Comparison of ENCODE assay signal across 9 cellular contexts in genomic region chr1:175154595-175155472, GRCh38. TPM values are rescaled to one million over a fixed set of nuclear protein-coding genes. Genes with fewer than 3 reads are reported as not detected.
DNase-seq lines count a peak whose midpoint lies in the region; ATAC-seq and TF ChIP-seq lines count a peak whose summit lies in the region.
"Had no signal": no experiment of that assay in that cellular context is flagged by ENCODE, and none has a peak within 500 bp of the region (broad histone marks: within the 10 kb centered on the region; RNA-seq: fewer than 3 reads in every experiment).

No MANE protein-coding gene starts in this region.

- H3K4me1 ChIP-seq in sigmoid colon, result peaks cover 0 to 14% (median 10%) of the 10 kb centered on the region in 4 donors

- peaks cover 16% of the 10 kb centered on the region for H3K4me1 Mint-ChIP-seq in activated naive CD8-positive, alpha-beta T cell treated with anti-CD3 and anti-CD28 coated beads for 36 hours

- H3K9me3 ChIP-seq in MG63 (no peaks in the 10 kb centered on the region), sigmoid colon (no peaks in the 10 kb centered on the region)

- 17 to 26% methylated on average over 11 of the region's 11 CpGs for WGBS in sigmoid colon, 2 donors

- peaks cover 12% of the 10 kb centered on the region for H3K36me3 Mint-ChIP-seq in activated naive CD8-positive, alpha-beta T cell treated with anti-CD3 and anti-CD28 coated beads for 36 hours

- intact Hi-C loops in left cardiac atrium (cut with DNase I) (loop anchor here in 1 of 2 donors (1.0 to 10.0 kb wide), 3 partner anchors 164 to 920 kb away; no protein-coding TSS in a partner anchor), sigmoid colon (cut with DNase I) (no loop called here)

- POLR2A ChIA-PET in AG04449 (lab: Yijun Ruan, JAX), result no interaction called here

- H3K9me3 Mint-ChIP-seq in activated naive CD8-positive, alpha-beta T cell treated with anti-CD3 and anti-CD28 coated beads for 36 hours, result no peaks in the 10 kb centered on the region
- H3K9me3 Mint-ChIP-seq: stimulated activated naive CD8-positive, alpha-beta T cell treated with anti-CD3 and anti-CD28 coated beads, Interleukin-15, Interleukin-2, amounts not matched to agents 100 ng/mL and 50 ng/mL, for 24 hours had no signal

- ATAC-seq in GM18511 (IDR thresholded peaks at IDR 0.05; ENCODE audit: unreplicated experiment) (peak; percentile 61), left cardiac atrium (peak; percentile 35 to 56), HG03432 (IDR thresholded peaks at IDR 0.05; ENCODE audit: unreplicated experiment) (no peak)

- H3K4me3 ChIP-seq in AG04449 (ENCODE audit: low read depth, low read length), result no peak overlapping the region
- H3K4me3 ChIP-seq in MG63, result no peak overlapping the region
- H3K4me3 ChIP-seq in sigmoid colon, result no peak overlapping the region

- TF ChIP-seq POLR2A in sigmoid colon (IDR thresholded peaks at IDR 0.05), result no peak

- no peak overlapping the region for H3K4me3 Mint-ChIP-seq in activated naive CD8-positive, alpha-beta T cell treated with anti-CD3 and anti-CD28 coated beads for 36 hours
- H3K4me3 Mint-ChIP-seq: stimulated activated naive CD8-positive, alpha-beta T cell treated with anti-CD3 and anti-CD28 coated beads, Interleukin-15, Interleukin-2, amounts not matched to agents 100 ng/mL and 50 ng/mL, for 24 hours had no signal

- CTCF ChIA-PET in AG04449 (lab: Yijun Ruan, JAX), result interaction anchor here (0.9 to 3.7 kb wide), 25 partner anchors 9 to 1687 kb away, joined by 3 to 44 read pairs (median 4); partner anchors contain the start of gene MRPS14

- no peak for TF ChIP-seq EP300 in sigmoid colon (IDR thresholded peaks at IDR 0.05)

- TF ChIP-seq CTCF in AG04449 (IDR thresholded peaks at IDR 0.05; ENCODE audit: insufficient read depth, low read length, missing control alignments), result peak; percentile 73
- TF ChIP-seq CTCF in sigmoid colon (IDR thresholded peaks at IDR 0.05), result peak; percentile 44 to 92 (median 74)

- no peak overlapping the region for H3K27ac Mint-ChIP-seq in activated naive CD8-positive, alpha-beta T cell treated with anti-CD3 and anti-CD28 coated beads for 36 hours
- H3K27ac Mint-ChIP-seq: stimulated activated naive CD8-positive, alpha-beta T cell treated with anti-CD3 and anti-CD28 coated beads, Interleukin-15, Interleukin-2, amounts not matched to agents 100 ng/mL and 50 ng/mL, for 24 hours had no signal

- H3K36me3 ChIP-seq in MG63 (no peaks in the 10 kb centered on the region), sigmoid colon (no peaks in the 10 kb centered on the region)

- peaks cover 7% of the 10 kb centered on the region; the same call in 1 of the 2 replicates for H3K27me3 ChIP-seq in MG63
- no peaks in the 10 kb centered on the region for H3K27me3 ChIP-seq in sigmoid colon

- H3K27me3 Mint-ChIP-seq in activated naive CD8-positive, alpha-beta T cell treated with anti-CD3 and anti-CD28 coated beads for 36 hours, result peaks cover 33% of the 10 kb centered on the region

- DNase-seq in AG04449 (ENCODE audit: low read depth, low spot score), result no peak
- peak; percentile 45 for DNase-seq in MG63
- peak; percentile 70 for DNase-seq in SKM-1 treated with dmso at 0.1 percent for 144 hours (lab: John Stamatoyannopoulos, UW; ENCODE audit: unreplicated experiment)
- peak; percentile 69 for DNase-seq in activated naive CD8-positive, alpha-beta T cell treated with anti-CD3 and anti-CD28 coated beads for 36 hours
- peak; percentile 67 for DNase-seq in left cardiac atrium
- DNase-seq in sigmoid colon, result peak; percentile 85

- H3K27ac ChIP-seq in sigmoid colon, result no peak overlapping the region

RNA-seq across cellular contexts. Expression of gene KIAA0040, which starts 37.7 kb away (rescaled TPM):
- total RNA-seq in MG63 (2014; rRNA removed; shearing (Covaris generic); ENCODE audit: low replicate concordance), result 0.66 and 1.2 TPM in 2 replicates
- 10 to 100 TPM; 26.4 to 27.6 TPM for total RNA-seq in activated naive CD8-positive, alpha-beta T cell treated with anti-CD3 and anti-CD28 coated beads for 36 hours
- total RNA-seq in left cardiac atrium (10 to 100 TPM; 17.3 to 28.5 TPM), sigmoid colon (10 to 100 TPM; 11.4 to 28.2 (median 20.4) TPM)
- polyA plus RNA-seq in sigmoid colon, result 10 to 100 TPM in 1 of 3 donors, 1 to 10 TPM in 2; 6.6 to 20.5 (median 6.9) TPM
